In genomic region chr16:74936902-74937560, GRCh38 we compare ENCODE assay signal across 8 cellular contexts. TPM values are rescaled to one million over a fixed set of nuclear protein-coding genes. Genes with fewer than 3 reads are reported as not detected.
DNase-seq lines count a peak whose midpoint lies in the region; ATAC-seq and TF ChIP-seq lines count a peak whose summit lies in the region.

No MANE protein-coding gene starts in this region.

- no peak overlapping the region for H3K27ac ChIP-seq in substantia nigra (ENCODE audit: low read depth, low read length, poor library complexity, severe bottlenecking)
- no peak overlapping the region for H3K27ac ChIP-seq in MM.1S (ENCODE audit: low read length)
- H3K27ac ChIP-seq in vagina = no peak overlapping the region

- no peaks in the 10 kb centered on the region for H3F3A ChIP-seq in MM.1S (ENCODE audit: insufficient read depth, low read length)

- no peak for TF ChIP-seq CTCF in MM.1S (IDR thresholded peaks at IDR 0.05; ENCODE audit: low read length)
- no peak for TF ChIP-seq CTCF in vagina (IDR thresholded peaks at IDR 0.05)

- no peak for TF ChIP-seq POLR2A in vagina (IDR thresholded peaks at IDR 0.05)

- H4K20me1 ChIP-seq in MM.1S (ENCODE audit: insufficient read depth, low read length) = no peaks in the 10 kb centered on the region

- DNase-seq in ELR (ENCODE audit: low read depth) (peak; percentile 85), HK-2 (ENCODE audit: unreplicated experiment) (peak; percentile 11), brain pericyte (ENCODE audit: low read depth, low spot score) (peak; percentile 32), substantia nigra (lab: John Stamatoyannopoulos, UW) (no peak), MM.1S (no peak), vagina (ENCODE audit: extremely low spot score in 2 of 2) (no peak), amniotic stem cell (lab: John Stamatoyannopoulos, UW) (no peak)

- ATAC-seq in GM21367 (IDR thresholded peaks at IDR 0.05; ENCODE audit: unreplicated experiment) = peak; percentile 78

- no peaks in the 10 kb centered on the region for H3K9me3 ChIP-seq in MM.1S (replicated peaks; ENCODE audit: insufficient read depth, low read length)
- no peaks in the 10 kb centered on the region for H3K9me3 ChIP-seq in vagina

- no peaks in the 10 kb centered on the region for H3K9me2 ChIP-seq in MM.1S (replicated peaks; ENCODE audit: insufficient read depth, low read length)

- intact Hi-C loops in vagina (cut with DNase I) = no loop called here

- no peak overlapping the region for H3K4me2 ChIP-seq in MM.1S (ENCODE audit: low read depth, low read length)

- no peak overlapping the region for H2AFZ ChIP-seq in MM.1S (ENCODE audit: low read length)

- no peaks in the 10 kb centered on the region for H3K79me2 ChIP-seq in MM.1S (ENCODE audit: low read length)

- H3K27me3 ChIP-seq in MM.1S (replicated peaks; ENCODE audit: insufficient read depth, low read length) (no peaks in the 10 kb centered on the region), vagina (no peaks in the 10 kb centered on the region)

- no peaks in the 10 kb centered on the region for H3K4me1 ChIP-seq in MM.1S (ENCODE audit: low read length)
- H3K4me1 ChIP-seq in vagina = no peaks in the 10 kb centered on the region

- no peaks in the 10 kb centered on the region for H3K36me3 ChIP-seq in MM.1S (replicated peaks; ENCODE audit: insufficient read depth, low read length)
- H3K36me3 ChIP-seq in vagina = peaks cover 0 to 17% of the 10 kb centered on the region in 2 donors

- H3K4me3 ChIP-seq in MM.1S (ENCODE audit: low read length) = no peak overlapping the region
- no peak overlapping the region for H3K4me3 ChIP-seq in vagina

- no peak overlapping the region for H3K9ac ChIP-seq in MM.1S (ENCODE audit: low read length)

RNA-seq across cellular contexts. Expression of gene WDR59, which starts 47.9 kb away (rescaled TPM):
- 95.3 TPM for total RNA-seq in vagina

Comparison
In these comparisons a context has a peak if more than half of its experiments do, and no peak if none do; other contexts are left out.
1. DNase-seq: peak in ELR (single experiment), HK-2 (single experiment) and brain pericyte (single experiment); none in substantia nigra (0 of 49), MM.1S (single experiment), vagina (0 of 2) and amniotic stem cell (single experiment).